Comparison of ENCODE assay signal across 8 cellular contexts in the genomic region with DNA sequence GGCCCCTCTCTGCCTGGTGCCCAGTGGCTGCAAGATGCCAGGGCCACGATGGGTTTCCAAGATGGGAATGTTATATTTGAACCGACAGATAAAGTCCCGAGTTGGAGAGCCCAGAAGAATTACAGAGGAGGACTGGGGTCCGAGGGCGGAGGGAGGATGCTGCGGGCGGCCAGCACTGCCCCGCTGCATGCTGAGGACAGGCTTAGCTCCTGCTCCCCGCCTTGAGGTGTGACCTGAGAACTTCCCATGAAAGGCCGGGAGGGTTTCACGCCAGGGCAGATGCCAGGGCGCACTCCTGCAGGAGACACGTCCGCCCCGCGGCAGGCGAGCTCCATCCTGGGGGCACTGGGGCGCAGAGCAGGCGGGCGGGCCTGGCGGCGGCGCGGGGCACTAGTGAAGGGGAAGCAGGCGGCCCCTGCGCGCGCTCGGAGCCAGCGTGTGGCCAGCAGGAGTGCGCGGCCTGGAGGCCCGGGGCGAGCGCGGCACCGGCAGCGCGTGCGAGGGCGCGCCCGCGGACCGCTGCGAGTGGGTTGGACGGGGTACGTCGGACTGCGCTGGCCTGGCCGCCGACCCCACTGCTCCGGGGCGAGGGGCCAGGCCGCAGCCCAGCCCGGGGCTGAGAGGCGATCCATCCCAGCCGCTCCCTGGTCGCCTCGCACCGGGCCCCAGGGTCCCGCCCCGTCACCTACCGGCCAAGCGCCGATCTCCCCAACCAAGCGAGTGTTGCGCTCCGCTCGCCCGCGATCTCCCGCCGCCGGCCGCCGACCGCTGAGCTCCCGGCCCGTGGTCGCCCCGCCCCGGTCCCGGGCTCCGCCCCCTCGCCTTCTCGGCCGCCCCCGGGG. TPM values are rescaled to one million over a fixed set of nuclear protein-coding genes. Genes with fewer than 3 reads are reported as not detected.
DNase-seq lines count a peak whose midpoint lies in the region; ATAC-seq lines count a peak whose summit lies in the region.

A gene (minus strand): TSS at position 750 of the 842 bp plus-strand sequence. CDS start 26,275 bp downstream, outside the sequence.

- H3K27me3 Mint-ChIP-seq in activated CD8-positive, alpha-beta T cell treated with anti-CD3 and anti-CD28 coated beads, Interleukin-2, amount 10 ng/mL, durations not matched to agents 7 days and 5 days (ENCODE audit: low read depth): no peaks in the 10 kb centered on the region

- DNase-seq in DMS153 (lab: John Stamatoyannopoulos, UW) (peak; percentile 42), DMS153 treated with DMSO at 0.1 percent for 48 hours (lab: John Stamatoyannopoulos, UW; ENCODE audit: unreplicated experiment) (no peak), NCI-H460 (ENCODE audit: extremely low read depth, low read depth) (peak; percentile 51), lung microvascular endothelial cell (ENCODE audit: low read depth in 2 of 2) (peak; percentile 86 to 87)
- DNase-seq in activated CD8-positive, alpha-beta T cell treated with anti-CD3 and anti-CD28 coated beads, Interleukin-2, amount 10 ng/mL, durations not matched to agents 7 days and 5 days: peak; percentile 79
- peak; percentile 55 for DNase-seq in effector CD4-positive, alpha-beta T cell
- peak in 1 of 2 donors; percentile 87 for DNase-seq in stimulated activated effector memory CD8-positive, alpha-beta T cell treated with anti-CD3 and anti-CD28 coated beads, Interleukin-12 subunit alpha, Interleukin-12 subunit beta, amount 100 ng/mL, for 72 hours (ENCODE audit: low spot score in 2 of 2)

- no peaks in the 10 kb centered on the region for H3K9me3 Mint-ChIP-seq in activated CD8-positive, alpha-beta T cell treated with anti-CD3 and anti-CD28 coated beads, Interleukin-2, amount 10 ng/mL, durations not matched to agents 7 days and 5 days (ENCODE audit: insufficient read depth)
- H3K9me3 Mint-ChIP-seq in stimulated activated effector memory CD8-positive, alpha-beta T cell treated with anti-CD3 and anti-CD28 coated beads, Interleukin-12 subunit alpha, Interleukin-12 subunit beta, amount 100 ng/mL, for 72 hours: no peaks in the 10 kb centered on the region

- peaks cover 75% of the 10 kb centered on the region for H3K4me1 Mint-ChIP-seq in activated CD8-positive, alpha-beta T cell treated with anti-CD3 and anti-CD28 coated beads, Interleukin-2, amount 10 ng/mL, durations not matched to agents 7 days and 5 days (ENCODE audit: low read depth)
- H3K4me1 Mint-ChIP-seq in stimulated activated effector memory CD8-positive, alpha-beta T cell treated with anti-CD3 and anti-CD28 coated beads, Interleukin-12 subunit alpha, Interleukin-12 subunit beta, amount 100 ng/mL, for 72 hours: peaks cover 78% of the 10 kb centered on the region

- CTCF ChIA-PET in activated CD8-positive, alpha-beta T cell treated with anti-CD3 and anti-CD28 coated beads, Interleukin-2, amount 10 ng/mL, durations not matched to agents 7 days and 5 days (lab: Charles Lee): interaction anchor here (0.9 to 9.6 kb wide), 30 partner anchors 10 to 181 kb away, joined by 3 to 86 read pairs (median 4); a partner anchor contains a TSS

- H3K36me3 Mint-ChIP-seq in activated CD8-positive, alpha-beta T cell treated with anti-CD3 and anti-CD28 coated beads, Interleukin-2, amount 10 ng/mL, durations not matched to agents 7 days and 5 days (ENCODE audit: low read depth): peaks cover 33% of the 10 kb centered on the region
- H3K36me3 Mint-ChIP-seq in stimulated activated effector memory CD8-positive, alpha-beta T cell treated with anti-CD3 and anti-CD28 coated beads, Interleukin-12 subunit alpha, Interleukin-12 subunit beta, amount 100 ng/mL, for 72 hours: peaks cover 55% of the 10 kb centered on the region

- peak within 1 kb of the TSS; percentile 83 for H3K4me3 Mint-ChIP-seq in activated CD8-positive, alpha-beta T cell treated with anti-CD3 and anti-CD28 coated beads, Interleukin-2, amount 10 ng/mL, durations not matched to agents 7 days and 5 days
- peak within 1 kb of the TSS; percentile 78 for H3K4me3 Mint-ChIP-seq in stimulated activated effector memory CD8-positive, alpha-beta T cell treated with anti-CD3 and anti-CD28 coated beads, Interleukin-12 subunit alpha, Interleukin-12 subunit beta, amount 100 ng/mL, for 72 hours

- ATAC-seq in HG02798 (IDR thresholded peaks at IDR 0.05; ENCODE audit: poor library complexity, unreplicated experiment): peak; percentile 26
- ATAC-seq in activated CD8-positive, alpha-beta T cell treated with anti-CD3 and anti-CD28 coated beads, Interleukin-2, amount 10 ng/mL, durations not matched to agents 7 days and 5 days: peak; percentile 29
- ATAC-seq in stimulated activated effector memory CD8-positive, alpha-beta T cell treated with anti-CD3 and anti-CD28 coated beads, Interleukin-12 subunit alpha, Interleukin-12 subunit beta, amount 100 ng/mL, for 72 hours: peak; percentile 33

- POLR2A ChIA-PET in activated CD8-positive, alpha-beta T cell treated with anti-CD3 and anti-CD28 coated beads, Interleukin-2, amount 10 ng/mL, durations not matched to agents 7 days and 5 days (lab: Charles Lee): interaction anchor here (0.6 to 5.1 kb wide), 25 partner anchors 9 to 1751 kb away, joined by 3 to 71 read pairs (median 5); a partner anchor contains a TSS

- H3K27ac Mint-ChIP-seq in activated CD8-positive, alpha-beta T cell treated with anti-CD3 and anti-CD28 coated beads, Interleukin-2, amount 10 ng/mL, durations not matched to agents 7 days and 5 days: peak within 1 kb of the TSS; percentile 93
- H3K27ac Mint-ChIP-seq in stimulated activated effector memory CD8-positive, alpha-beta T cell treated with anti-CD3 and anti-CD28 coated beads, Interleukin-12 subunit alpha, Interleukin-12 subunit beta, amount 100 ng/mL, for 72 hours: peak within 1 kb of the TSS; percentile 95

RNA-seq across cellular contexts. Expression of the gene that starts here (rescaled TPM):
- 3.6 and 4.3 TPM in 2 replicates for total RNA-seq in NCI-H460 (2014; rRNA removed; shearing (Covaris generic))
- polyA plus RNA-seq in NCI-H460 (2014; cell fraction: nucleus; rRNA removed): 22.3 and 29.0 TPM in 2 replicates
- 10 to 100 TPM; 17.5 to 23.8 TPM for total RNA-seq in activated CD8-positive, alpha-beta T cell treated with anti-CD3 and anti-CD28 coated beads, Interleukin-2, amount 10 ng/mL, durations not matched to agents 7 days and 5 days
- total RNA-seq in lung microvascular endothelial cell: 1.1 and 1.8 TPM in 2 replicates
